8 cellular contexts compared by ENCODE assay signal in genomic region chr20:58839474-58839874, GRCh38. TPM values are rescaled to one million over a fixed set of nuclear protein-coding genes. Genes with fewer than 3 reads are reported as not detected.
DNase-seq lines count a peak whose midpoint lies in the region; TF ChIP-seq lines count a peak whose summit lies in the region.

No MANE protein-coding gene starts in this region.

- no peaks in the 10 kb centered on the region; the same call in 1 of the 2 replicates for H3K27me3 ChIP-seq in SJCRH30
- peaks cover 34% of the 10 kb centered on the region for H3K27me3 ChIP-seq in kidney epithelial cell (ENCODE audit: control insufficient read depth, insufficient read depth, low read length)

- peak; percentile 46 for TF ChIP-seq CTCF in astrocyte of the spinal cord (IDR thresholded peaks at IDR 0.05; ENCODE audit: low read depth, low read length)
- peak; percentile 51 for TF ChIP-seq CTCF in kidney epithelial cell (IDR thresholded peaks at IDR 0.05; ENCODE audit: insufficient read depth, low read length, poor library complexity, severe bottlenecking)

- H3K9me3 ChIP-seq in SJCRH30 (replicated peaks): no peaks in the 10 kb centered on the region

- no peaks in the 10 kb centered on the region for H3K4me1 ChIP-seq in SJCRH30

- no peak overlapping the region for H3K27ac ChIP-seq in SJCRH30

- H3K4me3 ChIP-seq in SJCRH30: peak overlapping the region; percentile 36
- H3K4me3 ChIP-seq in astrocyte of the spinal cord (ENCODE audit: low read depth, low read length): no peak overlapping the region
- H3K4me3 ChIP-seq in kidney epithelial cell (ENCODE audit: low read depth, low read length): no peak overlapping the region

- DNase-seq in SIG-M5 treated with dmso at 0.1 percent for 504 hours (lab: John Stamatoyannopoulos, UW; ENCODE audit: unreplicated experiment) (peak; percentile 22), SIG-M5 (lab: John Stamatoyannopoulos, UW) (no peak), SJCRH30 (peak; percentile 79 to 80), astrocyte of the spinal cord (ENCODE audit: low read depth, low spot score) (peak; percentile 26), kidney epithelial cell (ENCODE audit: low read depth) (no peak), NCI-H69 (lab: John Stamatoyannopoulos, UW) (no peak)
- peak; percentile 32 for DNase-seq in stimulated activated naive CD4-positive, alpha-beta T cell treated with Interleukin-2 at 50 U/mL for 16 hours (lab: John Stamatoyannopoulos, UW)
- no peak for DNase-seq in activated CD4-positive, CD25-positive, alpha-beta regulatory T cell treated with anti-CD3 and anti-CD28 coated beads, Interleukin-2, amount 50 U/mL, for 72 hours

- no peaks in the 10 kb centered on the region for H3K36me3 ChIP-seq in SJCRH30
- H3K36me3 ChIP-seq in kidney epithelial cell (ENCODE audit: control insufficient read depth, insufficient read depth, low read length): no peaks in the 10 kb centered on the region

- in situ Hi-C loops in astrocyte of the spinal cord (cut with HindIII; ENCODE audit: low sequenced_read_pairs): loop anchor here (25.0 kb wide), 1 partner anchor 602 kb away; the partner anchor contains the start of gene ANKRD60

RNA-seq across cellular contexts. Expression of gene GNAS-AS1, which starts 11.2 kb away (rescaled TPM):
- not detected in 2 replicates for total RNA-seq in SJCRH30 (2014; rRNA removed; shearing (Covaris generic))
- 0.07 and 1.3 TPM in 2 replicates for total RNA-seq in kidney epithelial cell

RNA-seq across cellular contexts. Expression of gene GNAS, which starts 13.0 kb away (rescaled TPM):
- 2,094 and 2,122 TPM in 2 replicates for total RNA-seq in SJCRH30 (2014; rRNA removed; shearing (Covaris generic))
- total RNA-seq in kidney epithelial cell: 851 and 877 TPM in 2 replicates

Comparison
In these comparisons a context has a peak if more than half of its experiments do, and no peak if none do; other contexts are left out.
1. DNase-seq: peak in SIG-M5 treated with dmso at 0.1 percent for 504 hours (single experiment), SJCRH30 (2 of 2), astrocyte of the spinal cord (single experiment) and stimulated activated naive CD4-positive, alpha-beta T cell treated with Interleukin-2 at 50 U/mL for 16 hours (single experiment); none in SIG-M5 (single experiment), kidney epithelial cell (single experiment), activated CD4-positive, CD25-positive, alpha-beta regulatory T cell treated with anti-CD3 and anti-CD28 coated beads, Interleukin-2, amount 50 U/mL, for 72 hours (single experiment) and NCI-H69 (single experiment).